In the genomic region with DNA sequence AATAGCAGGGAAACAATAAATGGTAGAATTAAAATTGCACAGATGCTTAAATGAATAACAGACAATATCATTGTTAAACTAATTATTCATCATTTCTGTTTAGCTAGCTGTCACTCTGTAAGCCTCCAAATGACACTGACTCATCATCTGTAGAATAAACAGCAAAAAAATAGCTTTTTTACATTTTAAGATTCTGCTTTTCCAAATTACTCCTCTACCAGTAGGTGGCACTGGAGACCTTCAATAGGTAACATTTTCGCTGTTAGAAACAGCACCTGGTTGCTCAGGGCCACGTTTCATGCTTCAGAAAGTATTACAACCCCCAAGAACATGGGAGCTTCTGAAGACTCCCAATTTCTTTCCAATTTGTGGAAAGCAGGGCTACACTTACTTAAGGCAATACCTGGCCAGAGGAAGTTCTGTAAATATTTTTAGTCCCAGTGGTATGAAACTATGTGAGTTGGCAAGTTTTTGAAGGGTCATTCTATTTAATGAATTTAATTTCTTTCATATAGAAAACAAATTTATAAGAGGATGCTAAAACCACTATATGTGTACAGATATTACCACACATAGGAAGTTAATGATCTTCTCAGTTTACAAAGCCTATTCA, we compare ENCODE assay signal across 8 cellular contexts. TPM values are rescaled to one million over a fixed set of nuclear protein-coding genes. Genes with fewer than 3 reads are reported as not detected.
A peak's percentile ranks its signal among the peaks of the same experiment; 100 is the strongest.
DNase-seq lines count a peak whose midpoint lies in the region; ATAC-seq and TF ChIP-seq lines count a peak whose summit lies in the region.

No MANE protein-coding gene starts in this region.

- H3K14ac ChIP-seq in trophoblast cell (ENCODE audit: low read length) = no peak overlapping the region

- TF ChIP-seq EP300 in SK-N-SH (IDR thresholded peaks at IDR 0.05; ENCODE audit: borderline replicate concordance in 1 of 2, low read depth in 1 of 2, low read length in 1 of 2) = no peak

- TF ChIP-seq CTCF in SK-N-SH (IDR thresholded peaks at IDR 0.05) = peak; percentile 94

- H3K23ac ChIP-seq in trophoblast cell (ENCODE audit: low read length) = no peak overlapping the region

- no peak overlapping the region for H2BK5ac ChIP-seq in trophoblast cell (ENCODE audit: low read depth, low read length, poor library complexity)

- H3K79me2 ChIP-seq in SK-N-SH (ENCODE audit: insufficient read depth) = no peaks in the 10 kb centered on the region
- no peaks in the 10 kb centered on the region for H3K79me2 ChIP-seq in trophoblast cell (ENCODE audit: control insufficient read depth, insufficient read depth, low read length, poor library complexity)

- H3K9me3 ChIP-seq in SK-N-SH (no peaks in the 10 kb centered on the region), trophoblast cell (ENCODE audit: insufficient read depth, low read depth, low read length) (no peaks in the 10 kb centered on the region)

- no peak overlapping the region for H3K4me3 ChIP-seq in SK-N-SH (ENCODE audit: low read depth in 2 of 2, low read length in 1 of 2)
- no peak overlapping the region for H3K4me3 ChIP-seq in trophoblast cell (ENCODE audit: low read depth, low read length)

- DNase-seq in activated gamma-delta T cell treated with Interleukin-2 at 50 U/mL for 16 hours (peak; percentile 9), activated gamma-delta T cell (lab: John Stamatoyannopoulos, UW) (no peak), M059J (ENCODE audit: low read depth) (peak; percentile 66), SK-N-SH (peak; percentile 22), erythroblast (lab: John Stamatoyannopoulos, UW) (peak; percentile 28 to 65), trophoblast cell (peak; percentile 12 to 77)

- H2BK12ac ChIP-seq in trophoblast cell (ENCODE audit: low read length) = no peak overlapping the region

- H2AFZ ChIP-seq in SK-N-SH (ENCODE audit: low read depth) (no peak overlapping the region), trophoblast cell (ENCODE audit: insufficient read depth, low read length, poor library complexity) (no peak overlapping the region)

- H3K4me1 ChIP-seq in SK-N-SH (ENCODE audit: control insufficient read depth in 1 of 2, insufficient read depth in 2 of 2, low read depth in 1 of 2, low read length in 1 of 2) (no peaks in the 10 kb centered on the region), trophoblast cell (ENCODE audit: control insufficient read depth in 1 of 2, insufficient read depth in 2 of 2, low read length in 2 of 2) (no peaks in the 10 kb centered on the region)

- no peak overlapping the region for H4K12ac ChIP-seq in trophoblast cell (ENCODE audit: low read depth, low read length)

- H4K8ac ChIP-seq in trophoblast cell (ENCODE audit: low read depth, low read length) = no peak overlapping the region

- H3K36me3 ChIP-seq in SK-N-SH (replicated peaks in 1 of 2; ENCODE audit: control insufficient read depth in 1 of 2, insufficient read depth in 2 of 2, low read length in 1 of 2) (no peaks in the 10 kb centered on the region), trophoblast cell (ENCODE audit: control insufficient read depth in 1 of 2, insufficient read depth in 2 of 2, low read length in 2 of 2) (no peaks in the 10 kb centered on the region)

- H4K20me1 ChIP-seq in SK-N-SH (ENCODE audit: insufficient read depth) = no peaks in the 10 kb centered on the region

- no peaks in the 10 kb centered on the region for H3K9me2 ChIP-seq in SK-N-SH

- H3K18ac ChIP-seq in trophoblast cell (ENCODE audit: low read length) = no peak overlapping the region

- peaks cover 4% of the 10 kb centered on the region for H3F3A ChIP-seq in SK-N-SH (replicated peaks; ENCODE audit: insufficient read depth)

- ATAC-seq in GM21619 (IDR thresholded peaks at IDR 0.05; ENCODE audit: unreplicated experiment) (peak; percentile 67), HG03460 (IDR thresholded peaks at IDR 0.05; ENCODE audit: unreplicated experiment) (no peak)

- H3K79me1 ChIP-seq in trophoblast cell (ENCODE audit: low read length) = no peaks in the 10 kb centered on the region

- no peak overlapping the region for H3K27ac ChIP-seq in SK-N-SH (ENCODE audit: low read depth in 2 of 2, low read length in 1 of 2)
- no peak overlapping the region for H3K27ac ChIP-seq in trophoblast cell (ENCODE audit: low read depth, low read length)

- no peak for TF ChIP-seq POLR2A in erythroblast (IDR thresholded peaks at IDR 0.05; ENCODE audit: low read length)

- H3K27me3 ChIP-seq in SK-N-SH (ENCODE audit: insufficient read depth) (no peaks in the 10 kb centered on the region), trophoblast cell (ENCODE audit: insufficient read depth, low read length) (no peaks in the 10 kb centered on the region)

- H4K91ac ChIP-seq in trophoblast cell (ENCODE audit: low read depth, low read length) = no peak overlapping the region

- TF ChIP-seq RAD21 in SK-N-SH (IDR thresholded peaks at IDR 0.05; ENCODE audit: low read length) = peak; percentile 86

- no peak overlapping the region for H3K4ac ChIP-seq in trophoblast cell (ENCODE audit: low read depth, low read length)

- H2AK5ac ChIP-seq in trophoblast cell (ENCODE audit: low read length) = no peak overlapping the region

- H3K9ac ChIP-seq in SK-N-SH (no peak overlapping the region), trophoblast cell (ENCODE audit: low read length) (no peak overlapping the region)

- no peak overlapping the region for H2BK120ac ChIP-seq in trophoblast cell (ENCODE audit: insufficient read depth, low read length, poor library complexity)

- 9% methylated on average over 2 of the region's 2 CpGs for WGBS in SK-N-SH (ENCODE audit: low lambda C conversion rate)
- WGBS in trophoblast cell (ENCODE audit: extremely low coverage, insufficient coverage, insufficient read length) = no CpG with 5 or more reads among the region's 2 CpGs

- H3K4me2 ChIP-seq in SK-N-SH = no peak overlapping the region
- no peak overlapping the region for H3K4me2 ChIP-seq in trophoblast cell (ENCODE audit: low read length)

- POLR2A ChIA-PET in SK-N-SH (lab: Yijun Ruan, JAX) = interaction anchor here (0.5 kb wide), 1 partner anchor 74 kb away, joined by 3 read pairs; no protein-coding TSS in a partner anchor

- CTCF ChIA-PET in SK-N-SH (lab: Yijun Ruan, JAX) = interaction anchor here (0.6 to 3.1 kb wide), 68 partner anchors 9 to 1170 kb away, joined by 3 to 21 read pairs (median 4); no protein-coding TSS in a partner anchor

TF ChIP-seq in SK-N-SH, 30 proteins besides CTCF, POLR2A, EP300 and RAD21:
- TF ChIP-seq SMC3 (IDR thresholded peaks at IDR 0.05; ENCODE audit: low read depth, low read length) = peak; percentile 63
- TF ChIP-seq NRF1 (IDR thresholded peaks at IDR 0.05; ENCODE audit: low read depth, low read length) = no peak

RNA-seq across cellular contexts. Expression of a gene that starts 45.4 kb away (rescaled TPM):
- 0.52 and 0.71 TPM in 2 replicates for total RNA-seq in M059J (2014; rRNA removed; shearing (Covaris generic))
- under 0.01 and 0.08 TPM in 2 replicates for polyA plus RNA-seq in SK-N-SH (2012; rRNA removed)
- under 0.01 and 0.08 TPM in 2 replicates for polyA plus RNA-seq in SK-N-SH (2012; cell fraction: cytosol; rRNA removed)
- 0.11 and 0.13 TPM in 2 replicates for polyA plus RNA-seq in SK-N-SH (2012; cell fraction: nucleus; rRNA removed)
- polyA plus RNA-seq in trophoblast cell (2013) = 0.07 and 0.12 TPM in 2 replicates
